ENCODE assay signal across 21 cellular contexts in the genomic region with DNA sequence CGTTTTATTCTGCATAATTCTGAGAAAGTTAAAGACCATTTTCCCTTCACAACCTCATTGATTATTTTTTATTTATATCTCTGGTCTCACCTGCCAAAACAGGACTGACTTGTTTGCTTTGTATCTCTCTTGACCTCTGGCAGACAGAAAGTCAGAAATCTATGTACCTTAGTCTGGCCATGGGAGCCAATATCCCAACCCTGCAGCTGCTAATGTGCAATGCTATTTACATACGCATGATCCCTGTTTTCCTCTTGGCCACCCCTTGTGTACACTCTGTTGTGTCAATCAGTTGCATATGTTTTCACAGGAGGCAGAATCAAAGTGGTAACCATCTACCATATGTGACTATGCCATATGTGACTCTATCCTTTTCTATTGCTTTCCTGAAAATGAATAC.
A peak's percentile ranks its signal among the peaks of the same experiment; 100 is the strongest.
DNase-seq lines count a peak whose midpoint lies in the region; ATAC-seq and TF ChIP-seq lines count a peak whose summit lies in the region.
"Had no signal": no experiment of that assay in that cellular context is flagged by ENCODE, and none has a peak within 500 bp of the region (broad histone marks: within the 10 kb centered on the region; RNA-seq: fewer than 3 reads in every experiment).

No MANE protein-coding gene starts in this region.

- TF ChIP-seq CTCF in WTC11 (IDR thresholded peaks at IDR 0.05), result no peak

- H3K4me1 Mint-ChIP-seq in WTC11, result peaks cover 13% of the 10 kb centered on the region
- H3K4me1 Mint-ChIP-seq: activated CD4-positive, alpha-beta T cell treated with anti-CD3 and anti-CD28 coated beads for 36 hours; memory B cell had no signal

- H3K36me3 Mint-ChIP-seq in WTC11, result no peaks in the 10 kb centered on the region
- H3K36me3 Mint-ChIP-seq: activated naive CD4-positive, alpha-beta T cell treated with anti-CD3 and anti-CD28 coated beads, Interleukin-2, amount 50 U/mL, for 72 hours; memory B cell had no signal

- no peaks in the 10 kb centered on the region for H3K27me3 Mint-ChIP-seq in WTC11 (ENCODE audit: low read depth)
- H3K27me3 Mint-ChIP-seq: activated CD4-positive, alpha-beta T cell treated with anti-CD3 and anti-CD28 coated beads for 36 hours; memory B cell had no signal

- no peak for ATAC-seq in WTC11
- ATAC-seq: activated CD4-positive, alpha-beta T cell treated with anti-CD3 and anti-CD28 coated beads for 36 hours; activated naive CD4-positive, alpha-beta T cell treated with anti-CD3 and anti-CD28 coated beads, Interleukin-2, amount 50 U/mL, for 72 hours; activated T-cell treated with anti-CD3 and anti-CD28 coated beads, Interleukin-2, amount 50 U/mL, for 72 hours had no signal

- H3K4me3 Mint-ChIP-seq in WTC11, result no peak overlapping the region
- H3K4me3 Mint-ChIP-seq: activated CD4-positive, alpha-beta T cell treated with anti-CD3 and anti-CD28 coated beads for 36 hours; activated T-cell treated with anti-CD3 and anti-CD28 coated beads, Interleukin-2, amount 50 U/mL, for 72 hours; memory B cell had no signal

- H3K27ac Mint-ChIP-seq in WTC11, result peak overlapping the region; percentile 26; the same call in 1 of the 2 replicates
- H3K27ac Mint-ChIP-seq: activated CD4-positive, alpha-beta T cell treated with anti-CD3 and anti-CD28 coated beads for 36 hours; activated naive CD4-positive, alpha-beta T cell treated with anti-CD3 and anti-CD28 coated beads, Interleukin-2, amount 50 U/mL, for 72 hours; activated T-cell treated with anti-CD3 and anti-CD28 coated beads, Interleukin-2, amount 50 U/mL, for 72 hours; memory B cell had no signal

- CTCF ChIA-PET in WTC11 (lab: Charles Lee), result no interaction called here

- POLR2A ChIA-PET in WTC11 (lab: Charles Lee), result no interaction called here

- H3K9me3 Mint-ChIP-seq in WTC11, result peaks cover 11% of the 10 kb centered on the region

- peak; percentile 97 for DNase-seq in DMS53 (lab: John Stamatoyannopoulos, UW)
- DNase-seq in NCI-H146 (lab: John Stamatoyannopoulos, UW), result peak; percentile 86
- peak; percentile 34 to 52 for DNase-seq in NCI-H524 (lab: John Stamatoyannopoulos, UW)
- no peak for DNase-seq in WTC11 (ENCODE audit: low spot score)
- DNase-seq in amygdala (lab: John Stamatoyannopoulos, UW), result no peak
- no peak for DNase-seq in activated CD4-positive, alpha-beta T cell treated with anti-CD3 and anti-CD28 coated beads for 48 hours
- DNase-seq in GOT3 (lab: John Stamatoyannopoulos, UW), result no peak
- no peak for DNase-seq in Ammon's horn (ENCODE audit: low spot score)
- DNase-seq: activated CD4-positive, alpha-beta T cell treated with anti-CD3 and anti-CD28 coated beads for 36 hours; activated T-cell treated with anti-CD3 and anti-CD28 coated beads, Interleukin-2, amount 50 U/mL, for 72 hours; central memory CD4-positive, alpha-beta T cell; dermis blood vessel endothelial cell; DMS79; Karpas-422; NCI-H226; occipital lobe; retina; stimulated activated CD4-positive, alpha-beta T cell treated with anti-CD3 and anti-CD28 coated beads, Interleukin-4, amount 100 ng/mL, for 1 hour; stimulated activated naive CD4-positive, alpha-beta T cell treated with Interleukin-2 at 50 U/mL for 16 hours had no signal

TF ChIP-seq in WTC11, 78 proteins besides CTCF, POLR2A, EP300 and RAD21:
- TF ChIP-seq ZNF425 (CRISPR knock-in tag; conservative IDR thresholded peaks at IDR 0.05) (no peak), OVOL2 (CRISPR knock-in tag; IDR thresholded peaks at IDR 0.05; ENCODE audit: borderline replicate concordance) (no peak), JAZF1 (CRISPR knock-in tag; IDR thresholded peaks at IDR 0.05) (no peak), GABPB1 (CRISPR knock-in tag; IDR thresholded peaks at IDR 0.05) (no peak), NR2C2 (CRISPR knock-in tag; IDR thresholded peaks at IDR 0.05) (no peak), STAT6 (CRISPR knock-in tag; conservative IDR thresholded peaks at IDR 0.05; ENCODE audit: low read depth) (no peak), PRDM15 (CRISPR knock-in tag; IDR thresholded peaks at IDR 0.05) (no peak), PRRX2 (CRISPR knock-in tag; IDR thresholded peaks at IDR 0.05) (no peak), ZNF396 (CRISPR knock-in tag; IDR thresholded peaks at IDR 0.05; ENCODE audit: borderline replicate concordance) (no peak)
- TF ChIP-seq, protein P1, sequence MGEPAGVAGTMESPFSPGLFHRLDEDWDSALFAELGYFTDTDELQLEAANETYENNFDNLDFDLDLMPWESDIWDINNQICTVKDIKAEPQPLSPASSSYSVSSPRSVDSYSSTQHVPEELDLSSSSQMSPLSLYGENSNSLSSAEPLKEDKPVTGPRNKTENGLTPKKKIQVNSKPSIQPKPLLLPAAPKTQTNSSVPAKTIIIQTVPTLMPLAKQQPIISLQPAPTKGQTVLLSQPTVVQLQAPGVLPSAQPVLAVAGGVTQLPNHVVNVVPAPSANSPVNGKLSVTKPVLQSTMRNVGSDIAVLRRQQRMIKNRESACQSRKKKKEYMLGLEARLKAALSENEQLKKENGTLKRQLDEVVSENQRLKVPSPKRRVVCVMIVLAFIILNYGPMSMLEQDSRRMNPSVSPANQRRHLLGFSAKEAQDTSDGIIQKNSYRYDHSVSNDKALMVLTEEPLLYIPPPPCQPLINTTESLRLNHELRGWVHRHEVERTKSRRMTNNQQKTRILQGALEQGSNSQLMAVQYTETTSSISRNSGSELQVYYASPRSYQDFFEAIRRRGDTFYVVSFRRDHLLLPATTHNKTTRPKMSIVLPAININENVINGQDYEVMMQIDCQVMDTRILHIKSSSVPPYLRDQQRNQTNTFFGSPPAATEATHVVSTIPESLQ (CRISPR knock-in tag; IDR thresholded peaks at IDR 0.05), result no peak

Comparison
In these comparisons a context has a peak if more than half of its experiments do, and no peak if none do; other contexts are left out.
1. DNase-seq: peak in DMS53 (single experiment), NCI-H146 (single experiment) and NCI-H524 (2 of 2); none in WTC11 (single experiment), amygdala (0 of 56), activated CD4-positive, alpha-beta T cell treated with anti-CD3 and anti-CD28 coated beads for 48 hours (single experiment), GOT3 (single experiment) and Ammon's horn (single experiment).